In genomic region chr16:58024673-58025350, GRCh38 we compare ENCODE assay signal across 8 cellular contexts. TPM values are rescaled to one million over a fixed set of nuclear protein-coding genes. Genes with fewer than 3 reads are reported as not detected.
DNase-seq lines count a peak whose midpoint lies in the region; ATAC-seq and TF ChIP-seq lines count a peak whose summit lies in the region.

No MANE protein-coding gene starts in this region.

- H2AFZ ChIP-seq in parathyroid adenoma, result peak overlapping the region; percentile 73

- H3K9ac ChIP-seq in parathyroid adenoma, result no peak overlapping the region

- peaks cover 22% of the 10 kb centered on the region for H3K4me1 Mint-ChIP-seq in activated CD4-positive, alpha-beta memory T cell treated with anti-CD3 and anti-CD28 coated beads, Interleukin-2, amount 10 ng/mL, durations not matched to agents 7 days and 5 days

- H3K9me3 Mint-ChIP-seq in activated CD4-positive, alpha-beta memory T cell treated with anti-CD3 and anti-CD28 coated beads, Interleukin-2, amount 10 ng/mL, durations not matched to agents 7 days and 5 days, result no peaks in the 10 kb centered on the region

- peak overlapping the region; percentile 26 for H3K27ac Mint-ChIP-seq in activated CD4-positive, alpha-beta memory T cell treated with anti-CD3 and anti-CD28 coated beads, Interleukin-2, amount 10 ng/mL, durations not matched to agents 7 days and 5 days

- H3K27me3 Mint-ChIP-seq in activated CD4-positive, alpha-beta memory T cell treated with anti-CD3 and anti-CD28 coated beads, Interleukin-2, amount 10 ng/mL, durations not matched to agents 7 days and 5 days, result peaks cover 22% of the 10 kb centered on the region

- TF ChIP-seq CTCF in gastroesophageal sphincter (IDR thresholded peaks at IDR 0.05), result no peak
- no peak for TF ChIP-seq CTCF in parathyroid adenoma (IDR thresholded peaks at IDR 0.05)

- DNase-seq in activated CD8-positive, alpha-beta memory T cell treated with anti-CD3 and anti-CD28 coated beads for 24 hours, result peak; percentile 73
- DNase-seq in activated CD8-positive, alpha-beta memory T cell treated with anti-CD3 and anti-CD28 coated beads, Interleukin-2, amount 50 U/mL, for 4 hours, result no peak
- DNase-seq in activated CD4-positive, alpha-beta memory T cell treated with anti-CD3 and anti-CD28 coated beads, Interleukin-2, amount 10 ng/mL, durations not matched to agents 7 days and 5 days, result peak; percentile 39
- DNase-seq in NCI-H2081 treated with DMSO at 0.1 percent for 48 hours (lab: John Stamatoyannopoulos, UW) (no peak), nucleus accumbens (lab: John Stamatoyannopoulos, UW) (no peak), NCI-H187 (lab: John Stamatoyannopoulos, UW) (no peak)

- CTCF ChIA-PET in activated CD4-positive, alpha-beta memory T cell treated with anti-CD3 and anti-CD28 coated beads, Interleukin-2, amount 10 ng/mL, durations not matched to agents 7 days and 5 days (lab: Charles Lee), result interaction anchor here (0.6 to 2.7 kb wide), 10 partner anchors 11 to 448 kb away, joined by 3 to 10 read pairs (median 6); partner anchors contain the start of genes CFAP20, KATNB1 and USB1

- no peak for ATAC-seq in gastroesophageal sphincter

- no peak for TF ChIP-seq POLR2A in gastroesophageal sphincter (IDR thresholded peaks at IDR 0.05)

- 12% methylated on average over 10 of the region's 49 CpGs; no CpG with 5 or more reads in 1 of the 2 donors for WGBS in gastroesophageal sphincter (ENCODE audit: low coverage in 1 of 2), 2 donors

- peak overlapping the region; percentile 84 for H3K4me3 Mint-ChIP-seq in activated CD4-positive, alpha-beta memory T cell treated with anti-CD3 and anti-CD28 coated beads, Interleukin-2, amount 10 ng/mL, durations not matched to agents 7 days and 5 days

- no peaks in the 10 kb centered on the region for H3K27me3 ChIP-seq in gastroesophageal sphincter
- no peaks in the 10 kb centered on the region for H3K27me3 ChIP-seq in parathyroid adenoma (ENCODE audit: control insufficient read depth, insufficient read depth, low read length)

- peaks cover 11% of the 10 kb centered on the region for H3K79me2 ChIP-seq in parathyroid adenoma

- H3K9me3 ChIP-seq in gastroesophageal sphincter (no peaks in the 10 kb centered on the region), parathyroid adenoma (ENCODE audit: control insufficient read depth, low read length) (no peaks in the 10 kb centered on the region)

- peaks cover 7% of the 10 kb centered on the region for H3K36me3 Mint-ChIP-seq in activated CD4-positive, alpha-beta memory T cell treated with anti-CD3 and anti-CD28 coated beads, Interleukin-2, amount 10 ng/mL, durations not matched to agents 7 days and 5 days (ENCODE audit: low read depth)

- peak overlapping the region; percentile 86 for H3K4me2 ChIP-seq in parathyroid adenoma (ENCODE audit: low read length)

- H3K27ac ChIP-seq in gastroesophageal sphincter, result peak overlapping the region in 3 of 4 donors; percentile 83 to 89 (median 89)
- no peak overlapping the region for H3K27ac ChIP-seq in parathyroid adenoma

- TF ChIP-seq EP300 in gastroesophageal sphincter (IDR thresholded peaks at IDR 0.05), result no peak

- H3K36me3 ChIP-seq in gastroesophageal sphincter (peaks cover 0 to 4% of the 10 kb centered on the region in 2 donors), parathyroid adenoma (ENCODE audit: control insufficient read depth, insufficient read depth, low read length) (no peaks in the 10 kb centered on the region)

- peaks cover 0 to 92% (median 31%) of the 10 kb centered on the region in 3 donors for H3K4me1 ChIP-seq in gastroesophageal sphincter
- peaks cover 19% of the 10 kb centered on the region for H3K4me1 ChIP-seq in parathyroid adenoma

- H3K4me3 ChIP-seq in gastroesophageal sphincter (peak overlapping the region; percentile 68 to 84), parathyroid adenoma (ENCODE audit: low read depth, low read length) (peak overlapping the region; percentile 84)

- POLR2A ChIA-PET in activated CD4-positive, alpha-beta memory T cell treated with anti-CD3 and anti-CD28 coated beads, Interleukin-2, amount 10 ng/mL, durations not matched to agents 7 days and 5 days (lab: Charles Lee), result interaction anchor here (0.6 to 2.3 kb wide), 6 partner anchors 10 to 578 kb away, joined by 3 to 12 read pairs (median 4); partner anchors contain the start of gene CFAP20

RNA-seq across cellular contexts. Expression of gene MMP15, which starts 0.7 kb away (rescaled TPM):
- 1 to 10 TPM in 1 of 2 experiments, under 1 TPM in 1; 0.68 to 1.1 TPM for total RNA-seq in activated CD4-positive, alpha-beta memory T cell treated with anti-CD3 and anti-CD28 coated beads, Interleukin-2, amount 10 ng/mL, durations not matched to agents 7 days and 5 days
- 10 to 100 TPM in 2 of 4 donors, 1 to 10 TPM in 2; 2.0 to 12.8 (median 8.0) TPM for total RNA-seq in gastroesophageal sphincter

RNA-seq across cellular contexts. Expression of gene USB1, which starts 23.6 kb away (rescaled TPM):
- 10 to 100 TPM; 48.4 to 54.2 TPM for total RNA-seq in activated CD4-positive, alpha-beta memory T cell treated with anti-CD3 and anti-CD28 coated beads, Interleukin-2, amount 10 ng/mL, durations not matched to agents 7 days and 5 days
- 10 to 100 TPM; 18.2 to 87.1 (median 27.6) TPM for total RNA-seq in gastroesophageal sphincter

RNA-seq across cellular contexts. Expression of gene ZNF319, which starts 24.3 kb away (rescaled TPM):
- total RNA-seq in activated CD4-positive, alpha-beta memory T cell treated with anti-CD3 and anti-CD28 coated beads, Interleukin-2, amount 10 ng/mL, durations not matched to agents 7 days and 5 days, result 10 to 100 TPM; 19.8 to 20.2 TPM
- 10 to 100 TPM in 1 of 4 donors, 1 to 10 TPM in 3; 4.4 to 16.0 (median 8.0) TPM for total RNA-seq in gastroesophageal sphincter

RNA-seq across cellular contexts. Expression of gene CNGB1, which starts 53.9 kb away (rescaled TPM):
- not detected for total RNA-seq in activated CD4-positive, alpha-beta memory T cell treated with anti-CD3 and anti-CD28 coated beads, Interleukin-2, amount 10 ng/mL, durations not matched to agents 7 days and 5 days
- under 1 TPM in 2 of 4 donors, not detected in 2; 0.15 to 0.67 TPM for total RNA-seq in gastroesophageal sphincter

Comparison
In these comparisons a context has a peak if more than half of its experiments do, and no peak if none do; other contexts are left out.
1. DNase-seq: peak in activated CD8-positive, alpha-beta memory T cell treated with anti-CD3 and anti-CD28 coated beads for 24 hours (single experiment) and activated CD4-positive, alpha-beta memory T cell treated with anti-CD3 and anti-CD28 coated beads, Interleukin-2, amount 10 ng/mL, durations not matched to agents 7 days and 5 days (single experiment); none in activated CD8-positive, alpha-beta memory T cell treated with anti-CD3 and anti-CD28 coated beads, Interleukin-2, amount 50 U/mL, for 4 hours (single experiment), NCI-H2081 treated with DMSO at 0.1 percent for 48 hours (single experiment), nucleus accumbens (0 of 56) and NCI-H187 (0 of 2).